ENCODE assay signal across 1 cellular context in the genomic region with DNA sequence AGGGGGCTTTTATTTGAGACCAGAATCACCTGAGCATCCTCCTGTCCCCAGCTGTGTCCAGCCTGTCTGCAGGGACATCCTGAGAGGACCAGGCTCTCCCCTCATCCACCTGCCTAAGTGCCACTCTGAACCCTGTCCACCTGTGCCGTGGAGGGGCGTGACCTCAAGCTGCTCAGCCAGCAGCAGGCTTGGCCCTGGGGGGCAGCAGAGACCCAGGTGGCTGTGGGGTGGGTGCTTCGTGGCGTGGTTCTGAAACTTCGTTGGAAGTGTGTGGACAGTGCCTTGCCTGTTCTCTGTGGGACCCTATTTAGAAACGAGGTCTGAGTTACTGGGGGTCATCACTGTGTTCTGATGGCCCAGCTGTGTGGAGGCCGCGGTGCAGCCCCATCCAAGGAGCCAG.
TF ChIP-seq lines count a peak whose summit lies in the region.

No MANE protein-coding gene starts in this region.

TF ChIP-seq in IMR-90, 13 proteins besides CTCF, POLR2A, EP300 and RAD21:
- no peak for TF ChIP-seq SMC3 (IDR thresholded peaks at IDR 0.05; ENCODE audit: low read depth, low read length)
- no peak for TF ChIP-seq FOS (IDR thresholded peaks at IDR 0.05; ENCODE audit: low read depth, low read length)
- TF ChIP-seq, protein P1, sequence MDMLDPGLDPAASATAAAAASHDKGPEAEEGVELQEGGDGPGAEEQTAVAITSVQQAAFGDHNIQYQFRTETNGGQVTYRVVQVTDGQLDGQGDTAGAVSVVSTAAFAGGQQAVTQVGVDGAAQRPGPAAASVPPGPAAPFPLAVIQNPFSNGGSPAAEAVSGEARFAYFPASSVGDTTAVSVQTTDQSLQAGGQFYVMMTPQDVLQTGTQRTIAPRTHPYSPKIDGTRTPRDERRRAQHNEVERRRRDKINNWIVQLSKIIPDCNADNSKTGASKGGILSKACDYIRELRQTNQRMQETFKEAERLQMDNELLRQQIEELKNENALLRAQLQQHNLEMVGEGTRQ (IDR thresholded peaks at IDR 0.05; ENCODE audit: low read depth, low read length): no peak
- TF ChIP-seq ELK1 (IDR thresholded peaks at IDR 0.05; ENCODE audit: borderline replicate concordance, low read depth, low read length): no peak
- no peak for TF ChIP-seq CEBPB (IDR thresholded peaks at IDR 0.05; ENCODE audit: low read depth, low read length)
- no peak for TF ChIP-seq MAZ (IDR thresholded peaks at IDR 0.05; ENCODE audit: borderline replicate concordance, low read depth, low read length)
- no peak for TF ChIP-seq RFX5 (IDR thresholded peaks at IDR 0.05; ENCODE audit: low read depth, low read length)
- no peak for TF ChIP-seq CHD1 (IDR thresholded peaks at IDR 0.05; ENCODE audit: low read depth, low read length)
- no peak for TF ChIP-seq RCOR1 (IDR thresholded peaks at IDR 0.05; ENCODE audit: insufficient replicate concordance, low read length)
- TF ChIP-seq MAFK (IDR thresholded peaks at IDR 0.05; ENCODE audit: low read depth, low read length): no peak
- no peak for TF ChIP-seq MXI1 (IDR thresholded peaks at IDR 0.05; ENCODE audit: borderline replicate concordance, low read depth, low read length)
- no peak for TF ChIP-seq BHLHE40 (IDR thresholded peaks at IDR 0.05; ENCODE audit: low read depth, low read length)
- no peak for TF ChIP-seq NFE2L2 (IDR thresholded peaks at IDR 0.05; ENCODE audit: low read depth, low read length)
